8 cellular contexts compared by ENCODE assay signal in genomic region chr2:11753886-11754704, GRCh38. TPM values are rescaled to one million over a fixed set of nuclear protein-coding genes. Genes with fewer than 3 reads are reported as not detected.
A peak's percentile ranks its signal among the peaks of the same experiment; 100 is the strongest.
DNase-seq lines count a peak whose midpoint lies in the region; ATAC-seq and TF ChIP-seq lines count a peak whose summit lies in the region.

No MANE protein-coding gene starts in this region.

- H3K27ac ChIP-seq in OCI-LY7 (ENCODE audit: low read depth, low read length, poor library complexity, severe bottlenecking), result peak overlapping the region; percentile 95
- H3K27ac ChIP-seq in cardiac muscle cell, result peak overlapping the region; percentile 22

- ATAC-seq in GM19035 (IDR thresholded peaks at IDR 0.05; ENCODE audit: unreplicated experiment) (peak; percentile 33), HG03196 (IDR thresholded peaks at IDR 0.05; ENCODE audit: unreplicated experiment) (peak; percentile 29)

- peak overlapping the region; percentile 74 for H3K4me3 Mint-ChIP-seq in activated T-helper 2 cell treated with anti-CD3 and anti-CD28 coated beads, Interferon-gamma antibody, Interleukin-2, Interleukin-4, amounts not matched to agents 10 μg/mL and 5 μg/mL and 100 μg/mL, durations not matched to agents 14 hours and 24 hours and 36 hours (ENCODE audit: low read depth)

- no peaks in the 10 kb centered on the region for H3K9me2 ChIP-seq in OCI-LY7 (ENCODE audit: insufficient read depth, low read length)

- CTCF ChIA-PET in OCI-LY7 (lab: Charles Lee; ENCODE audit: unreplicated experiment), result interaction anchor here (0.6 to 1.7 kb wide), 3 partner anchors 10 to 1168 kb away, joined by 3 to 10 read pairs (median 5); no protein-coding TSS in a partner anchor

- H3K4me2 ChIP-seq in OCI-LY7 (ENCODE audit: low read length), result peak overlapping the region; percentile 78

- TF ChIP-seq CTCF in OCI-LY7 (conservative IDR thresholded peaks at IDR 0.05; ENCODE audit: low read length) (no peak), cardiac muscle cell (IDR thresholded peaks at IDR 0.05; ENCODE audit: low read depth, low read length) (no peak)

- DNase-seq in AG08395 (ENCODE audit: low spot score) (peak; percentile 73), OCI-LY7 (ENCODE audit: low spot score) (peak; percentile 63), cardiac muscle cell (ENCODE audit: low read depth in 1 of 2, low spot score in 1 of 2) (peak in 1 of 2 donors; percentile 68), NCI-H1436 (lab: John Stamatoyannopoulos, UW) (no peak)
- DNase-seq in activated T-helper 2 cell treated with anti-CD3 and anti-CD28 coated beads, Interferon-gamma antibody, Interleukin-2, Interleukin-4, amounts not matched to agents 10 μg/mL and 5 μg/mL and 100 μg/mL, durations not matched to agents 14 hours and 24 hours and 36 hours (ENCODE audit: low spot score), result peak; percentile 52
- peak; percentile 61 for DNase-seq in stimulated activated CD4-positive, alpha-beta T cell treated with anti-CD3 and anti-CD28 coated beads, Interleukin-4, amount 100 ng/mL, for 1 hour

- POLR2A ChIA-PET in OCI-LY7 (lab: Charles Lee), result interaction anchor here (0.7 to 3.5 kb wide), 6 partner anchors 9 to 342 kb away, joined by 3 to 29 read pairs (median 4); no protein-coding TSS in a partner anchor

- peaks cover 86% of the 10 kb centered on the region for H3K79me2 ChIP-seq in OCI-LY7 (ENCODE audit: insufficient read depth, low read depth, low read length)

- peaks cover 87% of the 10 kb centered on the region for H3K4me1 ChIP-seq in OCI-LY7 (ENCODE audit: insufficient read depth, low read length, poor library complexity, severe bottlenecking)
- peaks cover 51% of the 10 kb centered on the region for H3K4me1 ChIP-seq in cardiac muscle cell (ENCODE audit: low read depth)

- H3K27me3 ChIP-seq in cardiac muscle cell, result no peaks in the 10 kb centered on the region

- no TSS peak for BruUV-seq in OCI-LY7 (replicated peaks; lab: Mats Ljungman, UMichigan)

- peaks cover 75% of the 10 kb centered on the region for H3K4me1 Mint-ChIP-seq in activated T-helper 2 cell treated with anti-CD3 and anti-CD28 coated beads, Interferon-gamma antibody, Interleukin-2, Interleukin-4, amounts not matched to agents 10 μg/mL and 5 μg/mL and 100 μg/mL, durations not matched to agents 14 hours and 24 hours and 36 hours (ENCODE audit: low read depth)

- H3K27ac Mint-ChIP-seq in activated T-helper 2 cell treated with anti-CD3 and anti-CD28 coated beads, Interferon-gamma antibody, Interleukin-2, Interleukin-4, amounts not matched to agents 10 μg/mL and 5 μg/mL and 100 μg/mL, durations not matched to agents 14 hours and 24 hours and 36 hours, result peak overlapping the region; percentile 93

- H3K36me3 ChIP-seq in OCI-LY7 (ENCODE audit: insufficient read depth, low read length), result peaks cover 20% of the 10 kb centered on the region
- no peaks in the 10 kb centered on the region for H3K36me3 ChIP-seq in cardiac muscle cell

- H3K9me3 ChIP-seq in OCI-LY7 (ENCODE audit: low read length) (peaks cover 12% of the 10 kb centered on the region; the same call in 1 of the 2 replicates), cardiac muscle cell (ENCODE audit: low read depth) (no peaks in the 10 kb centered on the region)

- H3K4me3 ChIP-seq in OCI-LY7 (ENCODE audit: low read depth, low read length, poor library complexity, severe bottlenecking) (peak overlapping the region; percentile 62), cardiac muscle cell (no peak overlapping the region)

- intact Hi-C loops in OCI-LY7 (cut with micrococcal nuclease; ENCODE audit: unreplicated experiment), result loop anchor here (1.0 to 5.0 kb wide), 3 partner anchors 293 to 1307 kb away; partner anchors contain the start of gene ODC1
- intact Hi-C loops in activated T-helper 2 cell treated with anti-CD3 and anti-CD28 coated beads, Interferon-gamma antibody, Interleukin-2, Interleukin-4, amounts not matched to agents 10 μg/mL and 5 μg/mL and 100 μg/mL, durations not matched to agents 14 hours and 24 hours and 36 hours (cut with micrococcal nuclease), result loop anchor here (1.0 to 10.0 kb wide), 8 partner anchors 8 to 1101 kb away; partner anchors contain the start of gene LPIN1

- peaks cover 28% of the 10 kb centered on the region for H3K36me3 Mint-ChIP-seq in activated T-helper 2 cell treated with anti-CD3 and anti-CD28 coated beads, Interferon-gamma antibody, Interleukin-2, Interleukin-4, amounts not matched to agents 10 μg/mL and 5 μg/mL and 100 μg/mL, durations not matched to agents 14 hours and 24 hours and 36 hours (ENCODE audit: low read depth)

- H2AFZ ChIP-seq in OCI-LY7 (ENCODE audit: low read length), result no peak overlapping the region

- H3K9me3 Mint-ChIP-seq in activated T-helper 2 cell treated with anti-CD3 and anti-CD28 coated beads, Interferon-gamma antibody, Interleukin-2, Interleukin-4, amounts not matched to agents 10 μg/mL and 5 μg/mL and 100 μg/mL, durations not matched to agents 14 hours and 24 hours and 36 hours, result no peaks in the 10 kb centered on the region

- peaks cover 30% of the 10 kb centered on the region for H4K20me1 ChIP-seq in OCI-LY7 (ENCODE audit: insufficient read depth, low read length)

- no peaks in the 10 kb centered on the region for H3K27me3 Mint-ChIP-seq in activated T-helper 2 cell treated with anti-CD3 and anti-CD28 coated beads, Interferon-gamma antibody, Interleukin-2, Interleukin-4, amounts not matched to agents 10 μg/mL and 5 μg/mL and 100 μg/mL, durations not matched to agents 14 hours and 24 hours and 36 hours (ENCODE audit: low read depth)

RNA-seq across cellular contexts. Expression of gene LPIN1, which starts 7.7 kb away (rescaled TPM):
- total RNA-seq in OCI-LY7 (2014; rRNA removed; shearing (Covaris generic)), result 46.6 and 56.9 TPM in 2 replicates
- 65.6 and 70.2 TPM in 2 replicates for total RNA-seq in OCI-LY7 (2022)
- 42.9 and 48.8 TPM in 2 replicates for total RNA-seq in activated T-helper 2 cell treated with anti-CD3 and anti-CD28 coated beads, Interferon-gamma antibody, Interleukin-2, Interleukin-4, amounts not matched to agents 10 μg/mL and 5 μg/mL and 100 μg/mL, durations not matched to agents 14 hours and 24 hours and 36 hours
- total RNA-seq in cardiac muscle cell, result 45.6 and 58.3 TPM in 2 replicates
- 47.0 and 56.6 TPM in 2 replicates for polyA plus RNA-seq in cardiac muscle cell
